ENCODE assay signal across 20 cellular contexts in genomic region chr12:124578854-124579253, GRCh38. TPM values are rescaled to one million over a fixed set of nuclear protein-coding genes. Genes with fewer than 3 reads are reported as not detected.
A peak's percentile ranks its signal among the peaks of the same experiment; 100 is the strongest.
DNase-seq lines count a peak whose midpoint lies in the region; ATAC-seq, FAIRE-seq and TF ChIP-seq lines count a peak whose summit lies in the region.
"Had no signal": no experiment of that assay in that cellular context is flagged by ENCODE, and none has a peak within 500 bp of the region (broad histone marks: within the 10 kb centered on the region; RNA-seq: fewer than 3 reads in every experiment).

No MANE protein-coding gene starts in this region.

- H3K36me3 ChIP-seq in RWPE2 (ENCODE audit: low read depth) = no peaks in the 10 kb centered on the region
- no peaks in the 10 kb centered on the region for H3K36me3 ChIP-seq in keratinocyte (ENCODE audit: control insufficient read depth in 2 of 2, extremely low read depth in 1 of 2, insufficient read depth in 2 of 2, low read length in 2 of 2)
- no peaks in the 10 kb centered on the region for H3K36me3 ChIP-seq in trophoblast cell (ENCODE audit: control insufficient read depth in 1 of 2, insufficient read depth in 2 of 2, low read length in 2 of 2)

- H3K27ac ChIP-seq in RWPE2 (ENCODE audit: poor library complexity, severe bottlenecking) = peak overlapping the region; percentile 43
- H3K27ac ChIP-seq in keratinocyte (ENCODE audit: control insufficient read depth, insufficient read depth, low read length) = no peak overlapping the region
- no peak overlapping the region for H3K27ac ChIP-seq in trophoblast cell (ENCODE audit: low read depth, low read length)

- H2BK120ac ChIP-seq in trophoblast cell (ENCODE audit: insufficient read depth, low read length, poor library complexity) = no peak overlapping the region

- H3K79me1 ChIP-seq in trophoblast cell (ENCODE audit: low read length) = peaks cover 4% of the 10 kb centered on the region

- no CpG with 5 or more reads among the region's 3 CpGs for WGBS in trophoblast cell (ENCODE audit: extremely low coverage, insufficient coverage, insufficient read length)

- H2BK5ac ChIP-seq in trophoblast cell (ENCODE audit: low read depth, low read length, poor library complexity) = no peak overlapping the region

- intact Hi-C loops in Right ventricle myocardium superior (cut with DNase I) = loop anchor here (10.0 kb wide), 1 partner anchor 96 kb away; no protein-coding TSS in a partner anchor

- DNase-seq in NCI-H82 (lab: John Stamatoyannopoulos, UW) (peak; percentile 98), RWPE2 (ENCODE audit: low spot score) (no peak), keratinocyte (ENCODE audit: low read depth, low spot score) (no peak), trophoblast cell (no peak), DMS114 treated with DMSO at 0.1 percent for 48 hours (lab: John Stamatoyannopoulos, UW; ENCODE audit: unreplicated experiment) (no peak), NCI-H2227 (lab: John Stamatoyannopoulos, UW; ENCODE audit: unreplicated experiment) (no peak), Right ventricle myocardium superior (no peak)
- DNase-seq: C1 segment of cervical spinal cord; Calu3; CD4-positive, alpha-beta memory T cell; COR-L47; DMS 273 treated with DMSO at 0.1 percent for 48 hours; DMS53; DND-41; H9 had no signal

- no peak overlapping the region for H3K14ac ChIP-seq in trophoblast cell (ENCODE audit: low read length)

- H4K91ac ChIP-seq in trophoblast cell (ENCODE audit: low read depth, low read length) = peak overlapping the region; percentile 73

- no peak overlapping the region for H2AK5ac ChIP-seq in trophoblast cell (ENCODE audit: low read length)

- H3K23ac ChIP-seq in trophoblast cell (ENCODE audit: low read length) = no peak overlapping the region

- TF ChIP-seq CTCF in RWPE2 (IDR thresholded peaks at IDR 0.05; ENCODE audit: poor library complexity, severe bottlenecking) (no peak), keratinocyte (optimal IDR thresholded peaks at IDR 0.05 in 1 of 3, IDR thresholded peaks at IDR 0.05 in 1 of 3, conservative IDR thresholded peaks at IDR 0.05 in 1 of 3; ENCODE audit: extremely low read depth in 1 of 3, insufficient read depth in 2 of 3, low read length in 3 of 3) (no peak)

- H4K12ac ChIP-seq in trophoblast cell (ENCODE audit: low read depth, low read length) = no peak overlapping the region

- H3K4ac ChIP-seq in trophoblast cell (ENCODE audit: low read depth, low read length) = no peak overlapping the region

- no peak overlapping the region for H2BK12ac ChIP-seq in trophoblast cell (ENCODE audit: low read length)

- H3K4me1 ChIP-seq in RWPE2 (ENCODE audit: insufficient read depth, poor library complexity, severe bottlenecking) (peaks cover 25% of the 10 kb centered on the region), keratinocyte (ENCODE audit: control insufficient read depth, extremely low read depth, insufficient read depth, low read length) (peaks cover 20% of the 10 kb centered on the region), trophoblast cell (ENCODE audit: control insufficient read depth in 1 of 2, insufficient read depth in 2 of 2, low read length in 2 of 2) (peaks cover 6 to 10% of the 10 kb centered on the region in 2 experiments)

- H3K9me1 ChIP-seq in keratinocyte (ENCODE audit: control insufficient read depth, extremely low read depth, insufficient read depth, low read length) = no peaks in the 10 kb centered on the region

- H4K8ac ChIP-seq in trophoblast cell (ENCODE audit: low read depth, low read length) = no peak overlapping the region

- dilution Hi-C loops in keratinocyte (cut with MboI; ENCODE audit: extremely low pct_ligation_motif_present, low sequenced_read_pairs) = no loop called here

- no peaks in the 10 kb centered on the region for H3K27me3 ChIP-seq in RWPE2 (ENCODE audit: insufficient read depth, poor library complexity, severe bottlenecking)
- H3K27me3 ChIP-seq in keratinocyte (ENCODE audit: control insufficient read depth, extremely low read depth, insufficient read depth, low read length) = no peaks in the 10 kb centered on the region
- no peaks in the 10 kb centered on the region for H3K27me3 ChIP-seq in trophoblast cell (ENCODE audit: insufficient read depth, low read length)

- no peak overlapping the region for H3K9ac ChIP-seq in keratinocyte (ENCODE audit: control insufficient read depth, extremely low read depth, insufficient read depth, low read length)
- no peak overlapping the region for H3K9ac ChIP-seq in trophoblast cell (ENCODE audit: low read length)

- FAIRE-seq in keratinocyte (lab: Jason Lieb, UNC) = no peak
- FAIRE-seq: G401.6, GM12892, GM19239 had no signal

- no peak overlapping the region for H2AFZ ChIP-seq in keratinocyte (ENCODE audit: control insufficient read depth, low read length)
- H2AFZ ChIP-seq in trophoblast cell (ENCODE audit: insufficient read depth, low read length, poor library complexity) = no peak overlapping the region
- H2AFZ ChIP-seq: GM23338 had no signal

- H3K4me2 ChIP-seq in keratinocyte (ENCODE audit: control insufficient read depth, extremely low read depth, insufficient read depth, low read depth, low read length) = peak overlapping the region; percentile 52
- H3K4me2 ChIP-seq in trophoblast cell (ENCODE audit: low read length) = no peak overlapping the region
- H3K4me2 ChIP-seq: GM23338 had no signal

- no peaks in the 10 kb centered on the region for H3K79me2 ChIP-seq in keratinocyte (ENCODE audit: control insufficient read depth, insufficient read depth, low read length)
- H3K79me2 ChIP-seq in trophoblast cell (ENCODE audit: control insufficient read depth, insufficient read depth, low read length, poor library complexity) = no peaks in the 10 kb centered on the region

- H4K20me1 ChIP-seq in keratinocyte (ENCODE audit: control insufficient read depth, extremely low read depth, insufficient read depth, low read length) = no peaks in the 10 kb centered on the region

- no peak overlapping the region for H3K4me3 ChIP-seq in RWPE2 (ENCODE audit: severe bottlenecking)
- H3K4me3 ChIP-seq in keratinocyte (ENCODE audit: control insufficient read depth in 2 of 3, extremely low read depth in 1 of 3, insufficient read depth in 2 of 3, low read depth in 1 of 3, low read length in 3 of 3) = no peak overlapping the region
- no peak overlapping the region for H3K4me3 ChIP-seq in trophoblast cell (ENCODE audit: low read depth, low read length)
- H3K4me3 ChIP-seq: GM23338 had no signal

- ATAC-seq in RWPE2 (ENCODE audit: low read depth) = no peak
- ATAC-seq in Right ventricle myocardium superior (ENCODE audit: poor library complexity) = no peak
- ATAC-seq in GM21619 (IDR thresholded peaks at IDR 0.05; ENCODE audit: unreplicated experiment) = no peak

- H3K9me3 ChIP-seq in RWPE2 (ENCODE audit: severe bottlenecking) (no peaks in the 10 kb centered on the region), keratinocyte (ENCODE audit: control insufficient read depth, low read depth, low read length) (peaks cover 20% of the 10 kb centered on the region), trophoblast cell (ENCODE audit: insufficient read depth, low read depth, low read length) (peaks cover 14% of the 10 kb centered on the region)

- H3K18ac ChIP-seq in trophoblast cell (ENCODE audit: low read length) = no peak overlapping the region

RNA-seq across cellular contexts. Expression of gene NCOR2, which starts 11.4 kb away (rescaled TPM):
- polyA plus RNA-seq in keratinocyte = 4.7 to 10.3 TPM (median 5.0 TPM) in 3 replicates
- polyA plus RNA-seq in keratinocyte (2011; ENCODE audit: low read depth) = 31.0 TPM
- 6.5 and 20.0 TPM in 2 replicates for polyA plus RNA-seq in keratinocyte (2011; cell fraction: cytosol; rRNA removed)
- polyA plus RNA-seq in keratinocyte (2011; cell fraction: nucleus; rRNA removed) = 43.3 and 69.5 TPM in 2 replicates
- polyA plus RNA-seq in keratinocyte (2012; ENCODE audit: low replicate concordance) = 35.3 and 75.7 TPM in 2 replicates
- 19.3 to 59.5 TPM (median 23.6 TPM) in 3 replicates for polyA minus RNA-seq in keratinocyte
- 40.7 TPM for polyA minus RNA-seq in keratinocyte (2011; cell fraction: cytosol; rRNA and poly(A)+ RNA removed)
- polyA minus RNA-seq in keratinocyte (2011; cell fraction: nucleus; rRNA and poly(A)+ RNA removed) = 50.3 and 64.5 TPM in 2 replicates
- 147 and 153 TPM in 2 replicates for polyA plus RNA-seq in trophoblast cell (2013)
- total RNA-seq in Right ventricle myocardium superior = 133 TPM
